ENCODE assay signal across 8 cellular contexts in the genomic region with DNA sequence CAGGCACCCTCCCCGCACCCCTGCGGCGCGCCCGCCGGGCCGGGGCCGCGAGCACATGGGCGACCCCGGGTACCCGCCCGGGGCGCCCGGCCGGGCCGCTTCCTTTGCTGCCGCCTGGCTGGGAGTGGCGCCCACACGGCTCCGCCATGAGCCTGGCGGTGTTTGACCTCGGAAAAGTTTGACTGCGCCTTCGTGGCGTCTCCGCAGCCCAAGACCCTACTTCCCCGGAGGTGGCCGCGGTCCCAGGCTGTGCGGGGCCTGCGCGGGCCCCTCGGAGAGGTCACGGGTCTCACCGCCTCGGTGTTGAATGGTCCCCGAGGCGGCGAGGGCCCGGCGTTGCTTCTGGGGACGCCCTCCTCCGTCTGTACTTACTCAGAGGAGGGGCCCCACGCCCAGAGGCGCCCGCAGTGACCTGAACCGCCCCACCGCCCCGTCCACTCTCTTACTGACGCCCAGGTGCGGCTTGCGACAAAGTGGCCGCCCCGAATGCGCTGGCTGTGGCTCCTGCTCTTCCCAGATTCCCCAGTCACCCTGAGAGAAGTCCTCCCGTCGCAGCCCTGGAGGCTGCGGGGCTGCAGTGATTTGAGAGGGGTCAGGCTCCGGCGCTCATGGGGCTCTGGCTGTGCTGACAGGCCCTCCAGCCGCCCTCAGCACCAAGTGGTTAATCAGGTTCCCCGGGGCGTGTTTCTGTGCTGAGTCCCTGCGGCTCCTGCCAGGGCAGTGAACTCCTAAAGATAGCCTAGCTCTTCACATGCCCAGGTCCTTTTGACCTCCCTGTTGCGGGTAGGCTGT. TPM values are rescaled to one million over a fixed set of nuclear protein-coding genes. Genes with fewer than 3 reads are reported as not detected.
A peak's percentile ranks its signal among the peaks of the same experiment; 100 is the strongest.
DNase-seq lines count a peak whose midpoint lies in the region; ATAC-seq, FAIRE-seq and TF ChIP-seq lines count a peak whose summit lies in the region.

No MANE protein-coding gene starts in this region.

- H3K36me3 ChIP-seq in H7 (replicated peaks; ENCODE audit: control insufficient read depth, insufficient read depth, low read length) (peaks cover 21% of the 10 kb centered on the region), RWPE2 (ENCODE audit: low read depth) (peaks cover 53% of the 10 kb centered on the region), K562 (ENCODE audit: control insufficient read depth, insufficient read depth, low read length) (peaks cover 57% of the 10 kb centered on the region)

- BruUV-seq in K562 (replicated peaks; lab: Mats Ljungman, UMichigan): no TSS peak

- H3K79me2 ChIP-seq in K562 (ENCODE audit: control insufficient read depth, insufficient read depth, low read length): peaks cover 86% of the 10 kb centered on the region

- H3K4me1 ChIP-seq in RWPE2 (ENCODE audit: insufficient read depth, poor library complexity, severe bottlenecking) (peaks cover 8% of the 10 kb centered on the region), K562 (replicated peaks in 1 of 2; ENCODE audit: control insufficient read depth in 2 of 2, insufficient read depth in 2 of 2, low read length in 2 of 2) (peaks cover 36 to 42% of the 10 kb centered on the region in 2 experiments)

- TF ChIP-seq RAD21 in K562 (CRISPR knock-in tag; conservative IDR thresholded peaks at IDR 0.05 in 1 of 2, IDR thresholded peaks at IDR 0.05 in 1 of 2): no peak

- 5% methylated on average over 38 of the region's 66 CpGs for WGBS in K562 (ENCODE audit: insufficient coverage, low coverage, missing lambda C conversion rate)

- H3K9me3 ChIP-seq in RWPE2 (ENCODE audit: severe bottlenecking): no peaks in the 10 kb centered on the region
- no peaks in the 10 kb centered on the region for H3K9me3 ChIP-seq in K562 (replicated peaks; ENCODE audit: control insufficient read depth, insufficient read depth, low read depth, low read length)

- ATAC-seq in RWPE2 (ENCODE audit: low read depth): peak; percentile 37
- peak; percentile 12 for ATAC-seq in K562

- H3K4me2 ChIP-seq in K562 (ENCODE audit: insufficient read depth, low read length): peak overlapping the region; percentile 68

- H3K9ac ChIP-seq in K562 (ENCODE audit: insufficient read depth in 1 of 2, low read depth in 2 of 2, low read length in 2 of 2): peak overlapping the region; percentile 70 to 94

- CTCF ChIA-PET in K562 (lab: Yijun Ruan, JAX; ENCODE audit: low intra/inter-chr PET ratio): no interaction called here

- peaks cover 26% of the 10 kb centered on the region for H4K20me1 ChIP-seq in K562 (replicated peaks; ENCODE audit: control insufficient read depth, insufficient read depth, low read length)

- H3K27me3 ChIP-seq in H7 (ENCODE audit: control insufficient read depth, insufficient read depth, low read length) (peaks cover 10% of the 10 kb centered on the region; the same call in 1 of the 2 replicates), RWPE2 (ENCODE audit: insufficient read depth, poor library complexity, severe bottlenecking) (no peaks in the 10 kb centered on the region), K562 (ENCODE audit: control insufficient read depth in 2 of 2, insufficient read depth in 2 of 2, low read length in 2 of 2) (no peaks in the 10 kb centered on the region)

- H3K9me1 ChIP-seq in K562 (ENCODE audit: control insufficient read depth, insufficient read depth, low read length): no peaks in the 10 kb centered on the region

- TF ChIP-seq POLR2A in K562 (conservative IDR thresholded peaks at IDR 0.05): 0 out of 2 replicates have a peak, but pooled peaks have one; percentile 28

- H2AFZ ChIP-seq in K562 (ENCODE audit: low read depth, low read length): no peak overlapping the region

- H3K4me3 ChIP-seq in H7 (ENCODE audit: insufficient read depth, low read depth, low read length): peak overlapping the region; percentile 66
- peak overlapping the region; percentile 60 for H3K4me3 ChIP-seq in RWPE2 (ENCODE audit: severe bottlenecking)
- H3K4me3 ChIP-seq in K562: peak overlapping the region; percentile 46

- POLR2A ChIA-PET in K562 (lab: Yijun Ruan, JAX): interaction anchor here (0.7 to 1.1 kb wide), 2 partner anchors 14 to 105 kb away, joined by 3 read pairs; no protein-coding TSS in a partner anchor

- TF ChIP-seq EP300 in K562 (IDR thresholded peaks at IDR 0.05; ENCODE audit: low read length): no peak

- no peak for TF ChIP-seq CTCF in RWPE2 (IDR thresholded peaks at IDR 0.05; ENCODE audit: poor library complexity, severe bottlenecking)
- no peak for TF ChIP-seq CTCF in K562 (IDR thresholded peaks at IDR 0.05 in 2 of 3, conservative IDR thresholded peaks at IDR 0.05 in 1 of 3; ENCODE audit: insufficient read depth in 2 of 3, low read depth in 1 of 3, low read length in 3 of 3)

- peak overlapping the region; percentile 66 for H3K27ac ChIP-seq in RWPE2 (ENCODE audit: poor library complexity, severe bottlenecking)
- peak overlapping the region; percentile 83 for H3K27ac ChIP-seq in K562 (ENCODE audit: extremely low read depth, low read depth, low read length)

- in situ Hi-C loops in K562 (cut with MboI): loop anchor here (25.0 kb wide), 1 partner anchor 1552 kb away; no protein-coding TSS in a partner anchor

- intact Hi-C loops in K562 (cut with micrococcal nuclease): loop anchor here (2.0 to 10.0 kb wide), 3 partner anchors 69 to 325 kb away; partner anchors contain the start of genes ATP6V0A2 and SNRNP35

- DNase-seq in EH (ENCODE audit: low read depth) (peak; percentile 51), H7 (peak; percentile 88), RWPE2 (ENCODE audit: low spot score) (no peak), K562 (ENCODE audit: extremely low read depth in 1 of 4, low spot score in 3 of 4) (peak; percentile 61 to 70 (median 68)), islet precursor cell (peak; percentile 85), KG1 (lab: John Stamatoyannopoulos, UW) (no peak), NCI-H1436 treated with DMSO at 0.1 percent for 48 hours (lab: John Stamatoyannopoulos, UW) (no peak)
- DNase-seq in stimulated activated CD4-positive, alpha-beta T cell treated with anti-CD3 and anti-CD28 coated beads, Interleukin-2, amount 100 ng/mL, for 4 hours (ENCODE audit: low read depth): peak; percentile 4

- FAIRE-seq in K562 (lab: Jason Lieb, UNC): no peak

RNA-seq across cellular contexts. Expression of gene KMT5A, which starts 5.8 kb away (rescaled TPM):
- total RNA-seq in H7 (2014; rRNA removed; shearing (Covaris generic)): 16.1 and 18.1 TPM in 2 replicates
- total RNA-seq in K562 (2011; cell fraction: chromatin; rRNA removed; ENCODE audit: low replicate concordance): 296 and 336 TPM in 2 replicates
- 169 and 201 TPM in 2 replicates for total RNA-seq in K562 (2011; cell fraction: nucleolus; rRNA removed)
- 216 and 245 TPM in 2 replicates for total RNA-seq in K562 (2011; cell fraction: nucleoplasm; rRNA removed)
- total RNA-seq in K562 (2014; rRNA removed): 153 and 165 TPM in 2 replicates
- 153 and 195 TPM in 2 replicates for total RNA-seq in K562 (2014; rRNA removed; fragmentation: Illumina TruSeq; extraction: Trizol)
- 133 and 136 TPM in 2 replicates for total RNA-seq in K562 (2015; rRNA removed; fragmentation: Illumina TruSeq; extraction: Trizol)
- total RNA-seq in K562 (2021): 157 and 164 TPM in 2 replicates
- 77.7 and 87.8 TPM in 2 replicates for polyA plus RNA-seq in K562 (2011; rRNA removed)
- polyA plus RNA-seq in K562 (2011; cell fraction: cytosol; rRNA removed): 59.9 and 64.6 TPM in 2 replicates
- polyA plus RNA-seq in K562 (2011; cell fraction: nucleus; rRNA removed): 179 and 218 TPM in 2 replicates
- 116 and 157 TPM in 2 replicates for polyA plus RNA-seq in K562 (2012)
- polyA plus RNA-seq in K562 (2014; fragmentation: Illumina TruSeq; extraction: Trizol): 172 and 197 TPM in 2 replicates
- 10 to 100 TPM; 20.7 to 30.1 TPM for polyA plus RNA-seq in K562 (2014; fragmentation: Nextera tagmentation; extraction: Ambion mirVana)
- polyA plus RNA-seq in K562 (2014; rRNA removed): 151 and 160 TPM in 2 replicates
- 69.2 and 78.0 TPM in 2 replicates for polyA minus RNA-seq in K562 (2011; rRNA and poly(A)+ RNA removed)
- polyA minus RNA-seq in K562 (2011; cell fraction: cytosol; rRNA and poly(A)+ RNA removed): 49.2 and 53.7 TPM in 2 replicates
- 57.6 and 71.6 TPM in 2 replicates for polyA minus RNA-seq in K562 (2011; cell fraction: nucleus; rRNA and poly(A)+ RNA removed)

RNA-seq across cellular contexts. Expression of gene SBNO1, which starts 25.1 kb away (rescaled TPM):
- total RNA-seq in H7 (2014; rRNA removed; shearing (Covaris generic)): 17.7 and 25.0 TPM in 2 replicates
- 19.8 and 69.2 TPM in 2 replicates for total RNA-seq in K562 (2011; cell fraction: chromatin; rRNA removed; ENCODE audit: low replicate concordance)
- total RNA-seq in K562 (2011; cell fraction: nucleolus; rRNA removed): 11.7 and 13.8 TPM in 2 replicates
- 27.0 and 42.9 TPM in 2 replicates for total RNA-seq in K562 (2011; cell fraction: nucleoplasm; rRNA removed)
- total RNA-seq in K562 (2014; rRNA removed): 28.4 and 35.9 TPM in 2 replicates
- total RNA-seq in K562 (2014; rRNA removed; fragmentation: Illumina TruSeq; extraction: Trizol): 68.1 and 84.1 TPM in 2 replicates
- 56.7 and 61.7 TPM in 2 replicates for total RNA-seq in K562 (2015; rRNA removed; fragmentation: Illumina TruSeq; extraction: Trizol)
- total RNA-seq in K562 (2021): 73.7 and 77.1 TPM in 2 replicates
- 22.8 and 31.2 TPM in 2 replicates for polyA plus RNA-seq in K562 (2011; rRNA removed)
- 7.1 and 13.2 TPM in 2 replicates for polyA plus RNA-seq in K562 (2011; cell fraction: cytosol; rRNA removed)
- polyA plus RNA-seq in K562 (2011; cell fraction: nucleus; rRNA removed): 11.2 and 12.7 TPM in 2 replicates
- polyA plus RNA-seq in K562 (2012): 17.7 and 32.6 TPM in 2 replicates
- 36.3 and 38.4 TPM in 2 replicates for polyA plus RNA-seq in K562 (2014; fragmentation: Illumina TruSeq; extraction: Trizol)
- polyA plus RNA-seq in K562 (2014; fragmentation: Nextera tagmentation; extraction: Ambion mirVana): 10 to 100 TPM; 14.9 to 25.6 TPM
- 21.1 and 23.9 TPM in 2 replicates for polyA plus RNA-seq in K562 (2014; rRNA removed)
- 111 and 113 TPM in 2 replicates for polyA minus RNA-seq in K562 (2011; rRNA and poly(A)+ RNA removed)
- 40.2 and 42.4 TPM in 2 replicates for polyA minus RNA-seq in K562 (2011; cell fraction: cytosol; rRNA and poly(A)+ RNA removed)
- 8.6 and 19.5 TPM in 2 replicates for polyA minus RNA-seq in K562 (2011; cell fraction: nucleus; rRNA and poly(A)+ RNA removed)

RNA-seq across cellular contexts. Expression of gene RILPL2, which starts 46.7 kb away (rescaled TPM):
- 0.45 and 0.52 TPM in 2 replicates for total RNA-seq in H7 (2014; rRNA removed; shearing (Covaris generic))
- total RNA-seq in K562 (2011; cell fraction: chromatin; rRNA removed; ENCODE audit: low replicate concordance): 1.4 and 2.2 TPM in 2 replicates
- 1.4 and 1.5 TPM in 2 replicates for total RNA-seq in K562 (2011; cell fraction: nucleolus; rRNA removed)
- total RNA-seq in K562 (2011; cell fraction: nucleoplasm; rRNA removed): 1.8 and 2.7 TPM in 2 replicates
- total RNA-seq in K562 (2014; rRNA removed) (5.6 and 6.2 TPM in 2 replicates), K562 (2014; rRNA removed; fragmentation: Illumina TruSeq; extraction: Trizol) (2.9 and 3.5 TPM in 2 replicates), K562 (2015; rRNA removed; fragmentation: Illumina TruSeq; extraction: Trizol) (4.6 and 5.0 TPM in 2 replicates), K562 (2021) (3.8 and 4.8 TPM in 2 replicates)
- polyA plus RNA-seq in K562 (2011; rRNA removed) (3.8 and 4.6 TPM in 2 replicates), K562 (2014; fragmentation: Illumina TruSeq; extraction: Trizol) (4.3 and 5.5 TPM in 2 replicates), K562 (2014; fragmentation: Nextera tagmentation; extraction: Ambion mirVana) (under 1 TPM; 0.61 to 0.73 TPM), K562 (2014; rRNA removed) (5.8 and 5.9 TPM in 2 replicates)
- 2.4 and 2.6 TPM in 2 replicates for polyA plus RNA-seq in K562 (2011; cell fraction: cytosol; rRNA removed)
- polyA plus RNA-seq in K562 (2011; cell fraction: nucleus; rRNA removed): 0.95 and 1.3 TPM in 2 replicates
- polyA plus RNA-seq in K562 (2012): 4.9 and 8.8 TPM in 2 replicates
- polyA minus RNA-seq in K562 (2011; rRNA and poly(A)+ RNA removed): 1.7 and 2.4 TPM in 2 replicates
- polyA minus RNA-seq in K562 (2011; cell fraction: cytosol; rRNA and poly(A)+ RNA removed): 1.5 and 1.8 TPM in 2 replicates
- polyA minus RNA-seq in K562 (2011; cell fraction: nucleus; rRNA and poly(A)+ RNA removed): 0.54 and 0.89 TPM in 2 replicates

Comparison
In these comparisons a context has a peak if more than half of its experiments do, and no peak if none do; other contexts are left out.
1. DNase-seq: peak in EH (single experiment), H7 (single experiment), K562 (4 of 4), islet precursor cell (single experiment) and stimulated activated CD4-positive, alpha-beta T cell treated with anti-CD3 and anti-CD28 coated beads, Interleukin-2, amount 100 ng/mL, for 4 hours (single experiment); none in RWPE2 (single experiment), KG1 (single experiment) and NCI-H1436 treated with DMSO at 0.1 percent for 48 hours (single experiment).
2. Peak in every context shown above with its lines, with median percentiles within 50 percentile points of each other: H3K4me3 ChIP-seq.